In genomic region chr4:21884615-21885014, GRCh38 we compare ENCODE assay signal across 21 cellular contexts.
"Had no signal": no experiment of that assay in that cellular context is flagged by ENCODE, and none has a peak within 500 bp of the region (broad histone marks: within the 10 kb centered on the region; RNA-seq: fewer than 3 reads in every experiment).

No MANE protein-coding gene starts in this region.

- H3K27ac ChIP-seq: breast epithelium, foreskin keratinocyte, left ventricle myocardium inferior had no signal

- H3K4me3 Mint-ChIP-seq: activated CD8-positive, alpha-beta memory T cell treated with anti-CD3 and anti-CD28 coated beads, Interleukin-2, amount 10 ng/mL, durations not matched to agents 7 days and 5 days; activated naive CD8-positive, alpha-beta T cell treated with anti-CD3 and anti-CD28 coated beads, Interleukin-2, amount 10 ng/mL, durations not matched to agents 7 days and 5 days; activated T-cell treated with anti-CD3 and anti-CD28 coated beads, Interleukin-2, amount 50 U/mL, for 4 hours; dendritic cell treated with granulocyte-macrophage colony-stimulating factor and Interleukin-4, amounts not matched to agents 40 ng/mL and 50 ng/mL, for 4 days; effector memory CD8-positive, alpha-beta T cell; naive thymus-derived CD8-positive, alpha-beta T cell had no signal

- ATAC-seq: activated CD8-positive, alpha-beta memory T cell treated with anti-CD3 and anti-CD28 coated beads, Interleukin-2, amount 10 ng/mL, durations not matched to agents 7 days and 5 days; activated T-cell treated with anti-CD3 and anti-CD28 coated beads, Interleukin-2, amount 50 U/mL, for 4 hours; effector memory CD8-positive, alpha-beta T cell; foreskin keratinocyte; mucosa of descending colon; naive thymus-derived CD8-positive, alpha-beta T cell had no signal

- H3K27me3 ChIP-seq: breast epithelium, foreskin keratinocyte had no signal

- H3K27ac Mint-ChIP-seq: activated CD8-positive, alpha-beta memory T cell treated with anti-CD3 and anti-CD28 coated beads, Interleukin-2, amount 10 ng/mL, durations not matched to agents 7 days and 5 days; activated naive CD8-positive, alpha-beta T cell treated with anti-CD3 and anti-CD28 coated beads, Interleukin-2, amount 10 ng/mL, durations not matched to agents 7 days and 5 days; dendritic cell treated with granulocyte-macrophage colony-stimulating factor and Interleukin-4, amounts not matched to agents 40 ng/mL and 50 ng/mL, for 4 days; effector memory CD8-positive, alpha-beta T cell; naive thymus-derived CD8-positive, alpha-beta T cell had no signal

- H3K4me1 ChIP-seq: breast epithelium, foreskin keratinocyte, left ventricle myocardium inferior had no signal

- H3K4me1 Mint-ChIP-seq: activated CD8-positive, alpha-beta memory T cell treated with anti-CD3 and anti-CD28 coated beads, Interleukin-2, amount 10 ng/mL, durations not matched to agents 7 days and 5 days; activated naive CD8-positive, alpha-beta T cell treated with anti-CD3 and anti-CD28 coated beads, Interleukin-2, amount 10 ng/mL, durations not matched to agents 7 days and 5 days; naive thymus-derived CD8-positive, alpha-beta T cell had no signal

- H3K36me3 Mint-ChIP-seq: activated CD8-positive, alpha-beta memory T cell treated with anti-CD3 and anti-CD28 coated beads, Interleukin-2, amount 10 ng/mL, durations not matched to agents 7 days and 5 days; activated naive CD8-positive, alpha-beta T cell treated with anti-CD3 and anti-CD28 coated beads, Interleukin-2, amount 10 ng/mL, durations not matched to agents 7 days and 5 days; naive thymus-derived CD8-positive, alpha-beta T cell had no signal

- H3K27me3 Mint-ChIP-seq: activated CD8-positive, alpha-beta memory T cell treated with anti-CD3 and anti-CD28 coated beads, Interleukin-2, amount 10 ng/mL, durations not matched to agents 7 days and 5 days; activated naive CD8-positive, alpha-beta T cell treated with anti-CD3 and anti-CD28 coated beads, Interleukin-2, amount 10 ng/mL, durations not matched to agents 7 days and 5 days; dendritic cell treated with granulocyte-macrophage colony-stimulating factor and Interleukin-4, amounts not matched to agents 40 ng/mL and 50 ng/mL, for 4 days; effector memory CD8-positive, alpha-beta T cell; naive thymus-derived CD8-positive, alpha-beta T cell had no signal

- H3K9me3 ChIP-seq: breast epithelium, left ventricle myocardium inferior, mucosa of descending colon had no signal

- H3K4me3 ChIP-seq: breast epithelium, left ventricle myocardium inferior, mucosa of descending colon had no signal

- H3K9me3 Mint-ChIP-seq: effector memory CD8-positive, alpha-beta T cell had no signal

- H3K36me3 ChIP-seq: breast epithelium, left ventricle myocardium inferior had no signal

- DNase-seq: activated CD4-positive, alpha-beta T cell treated with anti-CD3 and anti-CD28 coated beads, Interleukin-2, amount 50 U/mL, for 4 hours; activated CD4-positive, CD25-positive, alpha-beta regulatory T cell; activated CD8-positive, alpha-beta memory T cell treated with anti-CD3 and anti-CD28 coated beads, Interleukin-2, amount 10 ng/mL, durations not matched to agents 7 days and 5 days; activated gamma-delta T cell; activated naive CD8-positive, alpha-beta T cell treated with anti-CD3 and anti-CD28 coated beads, Interleukin-2, amount 10 ng/mL, durations not matched to agents 7 days and 5 days; activated T-cell treated with anti-CD3 and anti-CD28 coated beads, Interleukin-2, amount 50 U/mL, for 4 hours; aorta; cerebellar nuclear complex; effector memory CD8-positive, alpha-beta T cell; foreskin keratinocyte; glutamatergic neuron; hypothalamus; kidney; left ventricle myocardium inferior; mucosa of descending colon; naive thymus-derived CD8-positive, alpha-beta T cell; posterior cingulate gyrus; retina; T-helper 2 cell had no signal
